28 cellular contexts compared by ENCODE assay signal in the genomic region with DNA sequence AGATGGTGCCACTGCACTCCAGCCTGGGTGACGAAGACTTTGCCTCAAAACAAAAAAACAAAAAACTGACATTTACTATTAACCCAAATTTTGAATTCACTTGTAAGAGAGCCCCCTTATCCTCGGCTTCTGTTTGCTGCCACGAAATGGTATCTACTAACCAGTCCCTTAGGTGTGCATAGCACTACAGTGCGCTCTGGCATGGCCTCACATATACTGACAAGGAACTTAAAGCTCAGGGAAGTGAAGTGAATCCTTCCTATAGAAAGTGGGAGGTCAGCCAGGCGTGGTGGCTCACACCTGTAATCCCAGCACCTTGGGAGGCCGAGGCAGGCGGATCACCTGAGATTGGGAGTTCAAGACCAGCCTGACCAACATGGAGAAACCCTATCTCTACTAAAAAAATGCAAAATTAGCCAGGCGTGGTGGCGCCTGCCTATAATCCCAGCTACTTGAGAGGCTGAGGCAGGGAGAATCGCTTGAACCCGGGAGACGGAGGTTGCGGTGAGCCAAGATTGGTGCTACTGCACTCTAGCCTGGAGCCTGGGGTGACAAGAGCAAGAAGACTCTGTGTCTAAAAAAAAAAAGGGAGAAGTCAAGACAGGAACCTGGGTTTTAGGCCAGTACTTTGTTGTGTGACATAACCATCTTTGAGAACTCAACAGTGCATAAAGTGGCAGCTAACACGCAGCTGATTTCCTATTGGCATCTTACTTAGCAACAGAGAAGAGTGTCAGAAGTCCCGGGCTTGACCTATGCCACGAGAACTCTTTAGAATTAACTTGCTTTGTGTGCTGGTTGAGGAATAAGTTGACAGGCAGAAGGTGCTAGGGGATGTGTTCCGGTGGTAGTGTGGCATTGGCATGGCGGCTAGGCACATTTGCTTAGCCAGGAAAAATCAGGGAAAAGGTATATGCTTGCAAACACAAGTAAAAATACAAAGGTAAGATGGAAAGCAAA. TPM values are rescaled to one million over a fixed set of nuclear protein-coding genes. Genes with fewer than 3 reads are reported as not detected.
DNase-seq lines count a peak whose midpoint lies in the region; ATAC-seq and TF ChIP-seq lines count a peak whose summit lies in the region.
"Had no signal": no experiment of that assay in that cellular context is flagged by ENCODE, and none has a peak within 500 bp of the region (broad histone marks: within the 10 kb centered on the region; RNA-seq: fewer than 3 reads in every experiment).

No MANE protein-coding gene starts in this region.

- no peaks in the 10 kb centered on the region for H3K9me3 ChIP-seq in BLaER1
- no peaks in the 10 kb centered on the region for H3K9me3 ChIP-seq in Panc1 (ENCODE audit: control insufficient read depth, insufficient read depth, low read depth, low read length)
- no peaks in the 10 kb centered on the region for H3K9me3 ChIP-seq in OCI-LY7 (ENCODE audit: low read length)
- H3K9me3 ChIP-seq: A549, BE2C, breast epithelium, neutrophil, prostate gland, tibial nerve had no signal

- H3K27me3 ChIP-seq in BLaER1 (no peaks in the 10 kb centered on the region), Panc1 (ENCODE audit: control insufficient read depth, insufficient read depth, low read length) (no peaks in the 10 kb centered on the region)
- H3K27me3 ChIP-seq: BE2C, breast epithelium, tibial nerve had no signal

- no peak for TF ChIP-seq CTCF in Panc1 (IDR thresholded peaks at IDR 0.05)
- no peak for TF ChIP-seq CTCF in osteocyte (IDR thresholded peaks at IDR 0.05)
- TF ChIP-seq CTCF in natural killer cell (IDR thresholded peaks at IDR 0.05), result no peak
- no peak for TF ChIP-seq CTCF in OCI-LY7 (conservative IDR thresholded peaks at IDR 0.05; ENCODE audit: low read length)

- H3K4me2 ChIP-seq in BLaER1, result peak overlapping the region; percentile 48
- H3K4me2 ChIP-seq in OCI-LY7 (ENCODE audit: low read length), result no peak overlapping the region
- H3K4me2 ChIP-seq: A549 had no signal

- H2AFZ ChIP-seq in OCI-LY7 (ENCODE audit: low read length), result no peak overlapping the region

- H4K20me1 ChIP-seq in BLaER1 (no peaks in the 10 kb centered on the region), OCI-LY7 (ENCODE audit: insufficient read depth, low read length) (no peaks in the 10 kb centered on the region)

- peaks cover 28% of the 10 kb centered on the region for H3K4me1 Mint-ChIP-seq in osteocyte (ENCODE audit: unreplicated experiment)
- H3K4me1 Mint-ChIP-seq in natural killer cell, result no peaks in the 10 kb centered on the region

- no peaks in the 10 kb centered on the region for H3K79me2 ChIP-seq in OCI-LY7 (ENCODE audit: insufficient read depth, low read depth, low read length)

- H3K36me3 ChIP-seq in BLaER1 (no peaks in the 10 kb centered on the region), Panc1 (ENCODE audit: control insufficient read depth, insufficient read depth, low read length) (peaks cover 37% of the 10 kb centered on the region), OCI-LY7 (ENCODE audit: insufficient read depth, low read length) (no peaks in the 10 kb centered on the region)
- H3K36me3 ChIP-seq: BE2C, breast epithelium, neutrophil had no signal

- POLR2A ChIA-PET in Panc1 (lab: Charles Lee) (no interaction called here), OCI-LY7 (lab: Charles Lee) (no interaction called here)

- H3K27ac ChIP-seq in BLaER1 (no peak overlapping the region), Panc1 (ENCODE audit: low read length) (peak overlapping the region; percentile 99), epithelial cell of prostate (peak overlapping the region; percentile 96), OCI-LY7 (ENCODE audit: low read depth, low read length, poor library complexity, severe bottlenecking) (no peak overlapping the region)
- H3K27ac ChIP-seq: neutrophil, prostate gland, tibial nerve had no signal

- intact Hi-C loops in Panc1 (cut with micrococcal nuclease; ENCODE audit: unreplicated experiment) (no loop called here), natural killer cell (cut with micrococcal nuclease) (no loop called here), OCI-LY7 (cut with micrococcal nuclease; ENCODE audit: unreplicated experiment) (no loop called here)

- DNase-seq in Panc1 (ENCODE audit: low read depth, low spot score), result no peak
- no peak for DNase-seq in epithelial cell of prostate (ENCODE audit: low read depth, low spot score)
- DNase-seq in osteocyte (ENCODE audit: extremely low spot score, unreplicated experiment), result no peak
- no peak for DNase-seq in KBM-7
- DNase-seq in natural killer cell, result no peak
- DNase-seq in OCI-LY7 (ENCODE audit: low spot score), result no peak
- DNase-seq: activated CD4-positive, alpha-beta T cell treated with anti-CD3 and anti-CD28 coated beads, Interleukin-2, amount 50 U/mL, for 4 hours; activated CD4-positive, CD25-positive, alpha-beta regulatory T cell; activated naive CD4-positive, alpha-beta T cell; activated T-cell treated with anti-CD3 and anti-CD28 coated beads, Interleukin-2, amount 50 U/mL, for 72 hours; BE2C; effector CD4-positive, alpha-beta T cell; erythroblast; foreskin melanocyte; HCEC 1CT; left cardiac atrium; mesendoderm; NCI-H2081 treated with DMSO at 0.1 percent for 48 hours; NCI-H345; T-helper 1 cell had no signal

- in situ Hi-C loops in Panc1 (cut with HindIII; ENCODE audit: low pct_unique_long_range_greater_than_20kb, low sequenced_read_pairs) (no loop called here), KBM-7 (cut with MboI; ENCODE audit: low pct_unique_long_range_greater_than_20kb, low sequenced_read_pairs) (loop anchor here (25.0 kb wide), 1 partner anchor 303 kb away; a partner anchor contains a TSS)

- BruUV-seq in Panc1 (replicated peaks; lab: Mats Ljungman, UMichigan), result no TSS peak
- no TSS peak for BruUV-seq in OCI-LY7 (replicated peaks; lab: Mats Ljungman, UMichigan)

- CTCF ChIA-PET in Panc1 (lab: Charles Lee) (no interaction called here), OCI-LY7 (lab: Charles Lee; ENCODE audit: unreplicated experiment) (no interaction called here)

- H3K4me3 Mint-ChIP-seq in osteocyte (ENCODE audit: unreplicated experiment) (no peak overlapping the region), natural killer cell (no peak overlapping the region)
- H3K4me3 Mint-ChIP-seq: activated T-cell treated with anti-CD3 and anti-CD28 coated beads, Interleukin-2, amount 50 U/mL, for 72 hours; stimulated activated naive CD8-positive, alpha-beta T cell treated with anti-CD3 and anti-CD28 coated beads, Interleukin-15, Interleukin-2, amounts not matched to agents 100 ng/mL and 50 ng/mL, for 24 hours had no signal

- H3K9me3 Mint-ChIP-seq in osteocyte (ENCODE audit: unreplicated experiment), result no peaks in the 10 kb centered on the region
- no peaks in the 10 kb centered on the region for H3K9me3 Mint-ChIP-seq in natural killer cell
- H3K9me3 Mint-ChIP-seq: activated T-cell treated with anti-CD3 and anti-CD28 coated beads, Interleukin-2, amount 50 U/mL, for 72 hours; stimulated activated naive CD8-positive, alpha-beta T cell treated with anti-CD3 and anti-CD28 coated beads, Interleukin-15, Interleukin-2, amounts not matched to agents 100 ng/mL and 50 ng/mL, for 24 hours had no signal

- H3K27ac Mint-ChIP-seq in osteocyte (ENCODE audit: unreplicated experiment), result peak overlapping the region; percentile 8
- H3K27ac Mint-ChIP-seq in natural killer cell, result no peak overlapping the region
- H3K27ac Mint-ChIP-seq: activated T-cell treated with anti-CD3 and anti-CD28 coated beads, Interleukin-2, amount 50 U/mL, for 72 hours; stimulated activated naive CD8-positive, alpha-beta T cell treated with anti-CD3 and anti-CD28 coated beads, Interleukin-15, Interleukin-2, amounts not matched to agents 100 ng/mL and 50 ng/mL, for 24 hours had no signal

- no peak overlapping the region for H3K9ac ChIP-seq in BLaER1

- H3K9me2 ChIP-seq in OCI-LY7 (ENCODE audit: insufficient read depth, low read length), result no peaks in the 10 kb centered on the region

- H3K4me1 ChIP-seq in BLaER1 (peaks cover 23% of the 10 kb centered on the region), Panc1 (ENCODE audit: control insufficient read depth, insufficient read depth, low read length) (peaks cover 94% of the 10 kb centered on the region), OCI-LY7 (ENCODE audit: insufficient read depth, low read length, poor library complexity, severe bottlenecking) (no peaks in the 10 kb centered on the region)

- H3K36me3 Mint-ChIP-seq in osteocyte (ENCODE audit: unreplicated experiment) (peaks cover 38% of the 10 kb centered on the region), natural killer cell (no peaks in the 10 kb centered on the region)

- no peaks in the 10 kb centered on the region for H3K27me3 Mint-ChIP-seq in osteocyte (ENCODE audit: unreplicated experiment)
- H3K27me3 Mint-ChIP-seq in natural killer cell (ENCODE audit: low read depth in 2 of 2), result peaks cover 0 to 2% of the 10 kb centered on the region in 2 donors
- H3K27me3 Mint-ChIP-seq: stimulated activated naive CD8-positive, alpha-beta T cell treated with anti-CD3 and anti-CD28 coated beads, Interleukin-15, Interleukin-2, amounts not matched to agents 100 ng/mL and 50 ng/mL, for 24 hours had no signal

- ATAC-seq in Panc1 (no peak), natural killer cell (no peak), HG03457 (IDR thresholded peaks at IDR 0.05; ENCODE audit: unreplicated experiment) (no peak)
- ATAC-seq: activated T-cell treated with anti-CD3 and anti-CD28 coated beads, Interleukin-2, amount 50 U/mL, for 72 hours; left cardiac atrium had no signal

- H3K4me3 ChIP-seq in BLaER1, result no peak overlapping the region
- peak overlapping the region in 1 of 2 experiments; percentile 25; a peak in 2 of 4 replicates for H3K4me3 ChIP-seq in Panc1 (ENCODE audit: low read depth in 2 of 2, low read length in 2 of 2)
- H3K4me3 ChIP-seq in OCI-LY7 (ENCODE audit: low read depth, low read length, poor library complexity, severe bottlenecking), result no peak overlapping the region
- H3K4me3 ChIP-seq: A549, breast epithelium, prostate gland, tibial nerve had no signal

RNA-seq across cellular contexts. Expression of a gene that starts 16.8 kb away (rescaled TPM):
- 299 TPM for total RNA-seq in Panc1 (2021; ENCODE audit: unreplicated experiment)
- 276 TPM for polyA plus RNA-seq in Panc1 (2012; ENCODE audit: insufficient read length)
- total RNA-seq in osteocyte, result 84.2 and 96.6 TPM in 2 replicates
- 1 to 10 TPM; 2.9 to 4.9 (median 4.0) TPM for total RNA-seq in natural killer cell
- not detected in 2 replicates for total RNA-seq in OCI-LY7 (2014; rRNA removed; shearing (Covaris generic))
- not detected in 2 replicates for total RNA-seq in OCI-LY7 (2022)

RNA-seq across cellular contexts. Expression of a gene that starts 47.8 kb away (rescaled TPM):
- total RNA-seq in Panc1 (2021; ENCODE audit: unreplicated experiment) (448 TPM), osteocyte (263 and 264 TPM in 2 replicates), natural killer cell (100 to 1,000 TPM; 120 to 127 (median 127) TPM), OCI-LY7 (2022) (272 and 306 TPM in 2 replicates)
- polyA plus RNA-seq in Panc1 (2012; ENCODE audit: insufficient read length), result 436 TPM
- total RNA-seq in OCI-LY7 (2014; rRNA removed; shearing (Covaris generic)), result 138 and 204 TPM in 2 replicates

Comparison
In these comparisons a context has a peak if more than half of its experiments do, and no peak if none do; other contexts are left out.
1. H3K27ac ChIP-seq: peak in Panc1 (single experiment) and epithelial cell of prostate (single experiment); none in BLaER1 (single experiment) and OCI-LY7 (single experiment).
2. RNA of a gene that starts 16.8 kb away (total RNA-seq): 299 TPM in Panc1 (single experiment) and 84.2 to 96.6 TPM in osteocyte; 2.9 to 4.9 TPM in natural killer cell and not detected in OCI-LY7; every median in the first group is over 10 times any median in the second.